Comparison of ENCODE assay signal across 23 cellular contexts in the genomic region with DNA sequence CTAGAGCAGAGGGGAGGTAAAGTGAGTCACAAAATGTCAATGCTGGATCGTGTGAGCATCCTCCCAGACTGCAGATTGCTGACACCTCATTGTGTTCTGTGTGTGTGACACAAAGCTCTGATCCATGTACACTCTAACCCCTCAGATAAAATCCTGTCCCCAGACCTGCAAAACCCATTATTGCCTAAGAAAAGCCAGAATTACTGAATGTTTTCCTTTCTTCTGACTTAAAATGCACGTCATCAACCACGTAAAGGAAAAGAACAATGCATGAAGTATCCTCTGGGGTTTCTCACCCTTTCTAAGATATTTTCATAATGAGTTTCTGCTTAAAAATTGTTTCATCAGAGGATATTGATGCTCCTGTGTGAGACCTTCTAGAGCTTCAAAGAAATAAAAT.
DNase-seq lines count a peak whose midpoint lies in the region; ATAC-seq, FAIRE-seq and TF ChIP-seq lines count a peak whose summit lies in the region.
"Had no signal": no experiment of that assay in that cellular context is flagged by ENCODE, and none has a peak within 500 bp of the region (broad histone marks: within the 10 kb centered on the region; RNA-seq: fewer than 3 reads in every experiment).

No MANE protein-coding gene starts in this region.

- ATAC-seq in SK-N-SH treated with all-trans-retinoic acid at 6 μM for 48 hours, result no peak
- ATAC-seq in IMR-90 (ENCODE audit: low read depth), result no peak
- peak; percentile 47 for ATAC-seq in activated naive CD8-positive, alpha-beta T cell treated with anti-CD3 and anti-CD28 coated beads, Interleukin-2, amount 10 ng/mL, durations not matched to agents 7 days and 5 days (ENCODE audit: low read depth)
- no peak for ATAC-seq in HG03025 (IDR thresholded peaks at IDR 0.05; ENCODE audit: low FRiP score, unreplicated experiment)
- ATAC-seq: gastrocnemius medialis; naive thymus-derived CD4-positive, alpha-beta T cell; pancreas had no signal

- no peak overlapping the region for H3K23ac ChIP-seq in IMR-90 (ENCODE audit: low read depth, low read length)

- TF ChIP-seq RAD21 in SK-N-SH (IDR thresholded peaks at IDR 0.05; ENCODE audit: low read length) (no peak), IMR-90 (IDR thresholded peaks at IDR 0.05; ENCODE audit: low read length) (no peak)

- no peaks in the 10 kb centered on the region for H3K9me3 Mint-ChIP-seq in activated naive CD8-positive, alpha-beta T cell treated with anti-CD3 and anti-CD28 coated beads, Interleukin-2, amount 10 ng/mL, durations not matched to agents 7 days and 5 days
- no peaks in the 10 kb centered on the region for H3K9me3 Mint-ChIP-seq in immature natural killer cell
- H3K9me3 Mint-ChIP-seq: activated B cell treated with CpG ODN at 0.5 μM for 24 hours had no signal

- no peak overlapping the region for H2BK120ac ChIP-seq in IMR-90 (ENCODE audit: low read depth, low read length)

- TF ChIP-seq EP300 in SK-N-SH (IDR thresholded peaks at IDR 0.05; ENCODE audit: borderline replicate concordance in 1 of 2, low read depth in 1 of 2, low read length in 1 of 2), result no peak

- peaks cover 9% of the 10 kb centered on the region for H3K4me1 Mint-ChIP-seq in activated naive CD8-positive, alpha-beta T cell treated with anti-CD3 and anti-CD28 coated beads, Interleukin-2, amount 10 ng/mL, durations not matched to agents 7 days and 5 days
- H3K4me1 Mint-ChIP-seq in immature natural killer cell, result peaks cover 3 to 6% of the 10 kb centered on the region in 2 donors
- H3K4me1 Mint-ChIP-seq: activated B cell treated with CpG ODN at 0.5 μM for 24 hours had no signal

- FAIRE-seq in HTR-8/SVneo (lab: Jason Lieb, UNC), result no peak
- FAIRE-seq: bronchial epithelial cell, pancreas had no signal

- 0 out of 2 replicates have a peak overlapping the region, but pooled peaks have one; percentile 18 for H2AK5ac ChIP-seq in IMR-90 (ENCODE audit: low read depth, low read length)

- H2AK9ac ChIP-seq in IMR-90 (replicated peaks; ENCODE audit: low read depth, low read length, poor library complexity), result no peak overlapping the region

- in situ Hi-C loops in IMR-90 (cut with MboI; ENCODE audit: low sequenced_read_pairs), result no loop called here

- H3K9ac ChIP-seq in SK-N-SH, result no peak overlapping the region
- H3K9ac ChIP-seq in IMR-90 (ENCODE audit: low read depth, low read length), result no peak overlapping the region

- H3K36me3 Mint-ChIP-seq in activated naive CD8-positive, alpha-beta T cell treated with anti-CD3 and anti-CD28 coated beads, Interleukin-2, amount 10 ng/mL, durations not matched to agents 7 days and 5 days, result no peaks in the 10 kb centered on the region
- peaks cover 0 to 3% (median 0%) of the 10 kb centered on the region in 3 donors for H3K36me3 Mint-ChIP-seq in immature natural killer cell
- H3K36me3 Mint-ChIP-seq: activated naive CD8-positive, alpha-beta T cell had no signal

- dilution Hi-C loops in IMR-90 (cut with HindIII; ENCODE audit: low sequenced_read_pairs, unreplicated experiment), result no loop called here

- no peaks in the 10 kb centered on the region for H3K9me3 ChIP-seq in SK-N-SH
- no peaks in the 10 kb centered on the region for H3K9me3 ChIP-seq in IMR-90 (ENCODE audit: control insufficient read depth, insufficient read depth, low read length)
- H3K9me3 ChIP-seq: gastrocnemius medialis, HAP-1, pancreas, sigmoid colon had no signal

- H3K4me1 ChIP-seq in SK-N-SH (ENCODE audit: control insufficient read depth in 1 of 2, insufficient read depth in 2 of 2, low read depth in 1 of 2, low read length in 1 of 2), result peaks cover 0 to 5% of the 10 kb centered on the region in 2 experiments; a peak in 2 of 4 replicates
- H3K4me1 ChIP-seq in IMR-90 (ENCODE audit: control insufficient read depth, insufficient read depth, low read length), result peaks cover 2% of the 10 kb centered on the region; the same call in 1 of the 2 replicates
- H3K4me1 ChIP-seq: gastrocnemius medialis, HAP-1, pancreas, sigmoid colon had no signal

- H3K18ac ChIP-seq in IMR-90 (ENCODE audit: low read depth, low read length), result 0 out of 2 replicates have a peak overlapping the region, but pooled peaks have one; percentile 36

- peaks cover 17% of the 10 kb centered on the region for H3K27me3 Mint-ChIP-seq in activated naive CD8-positive, alpha-beta T cell treated with anti-CD3 and anti-CD28 coated beads, Interleukin-2, amount 10 ng/mL, durations not matched to agents 7 days and 5 days
- H3K27me3 Mint-ChIP-seq in immature natural killer cell (ENCODE audit: low read depth in 3 of 3), result no peaks in the 10 kb centered on the region
- H3K27me3 Mint-ChIP-seq: activated naive CD8-positive, alpha-beta T cell had no signal

- DNase-seq in SK-N-SH, result no peak
- DNase-seq in IMR-90, result peak; percentile 40
- DNase-seq in activated naive CD8-positive, alpha-beta T cell treated with anti-CD3 and anti-CD28 coated beads, Interleukin-2, amount 10 ng/mL, durations not matched to agents 7 days and 5 days, result no peak
- peak in 2 of 3 donors; percentile 12 to 49 for DNase-seq in immature natural killer cell
- DNase-seq in HTR-8/SVneo (ENCODE audit: insufficient read length, low spot score), result no peak
- no peak for DNase-seq in NCI-H524 treated with DMSO at 0.1 percent for 48 hours (lab: John Stamatoyannopoulos, UW)
- DNase-seq: activated B cell treated with CpG ODN at 0.5 μM for 24 hours; dermis blood vessel endothelial cell; gastrocnemius medialis; mesendoderm; naive thymus-derived CD4-positive, alpha-beta T cell; NCI-H1930; NCI-H345; pancreas; PC-9; sigmoid colon; stimulated activated CD4-positive, alpha-beta T cell treated with anti-CD3 and anti-CD28 coated beads, Interleukin-2, amount 100 ng/mL, for 48 hours had no signal

- H3K9me2 ChIP-seq in SK-N-SH, result no peaks in the 10 kb centered on the region

- no TSS peak for BruUV-seq in IMR-90 (replicated peaks; lab: Mats Ljungman, UMichigan)

- no peaks in the 10 kb centered on the region for H3F3A ChIP-seq in SK-N-SH (replicated peaks; ENCODE audit: insufficient read depth)

- H3K27ac ChIP-seq in SK-N-SH (ENCODE audit: low read depth in 2 of 2, low read length in 1 of 2) (peak overlapping the region in 1 of 2 experiments; percentile 36; a peak in 1 of 4 replicates), IMR-90 (ENCODE audit: insufficient read depth, low read length) (no peak overlapping the region)
- H3K27ac ChIP-seq: 22Rv1, gastrocnemius medialis, pancreas, PC-9, sigmoid colon had no signal

- H3K79me1 ChIP-seq in IMR-90 (ENCODE audit: low read depth in 1 of 2, low read length in 2 of 2), result no peaks in the 10 kb centered on the region

- POLR2A ChIA-PET in SK-N-SH (lab: Yijun Ruan, JAX) (no interaction called here), IMR-90 (lab: Charles Lee; ENCODE audit: unreplicated experiment) (no interaction called here)
- POLR2A ChIA-PET in activated naive CD8-positive, alpha-beta T cell treated with anti-CD3 and anti-CD28 coated beads, Interleukin-2, amount 10 ng/mL, durations not matched to agents 7 days and 5 days (lab: Charles Lee), result no interaction called here

- 57% methylated on average over 3 of the region's 3 CpGs for WGBS in SK-N-SH (ENCODE audit: low lambda C conversion rate)
- no CpG with 5 or more reads among the region's 3 CpGs for WGBS in IMR-90 (ENCODE audit: extremely low coverage in 2 of 2, insufficient read length in 1 of 2), 2 experiments

- H4K20me1 ChIP-seq in SK-N-SH (ENCODE audit: insufficient read depth) (no peaks in the 10 kb centered on the region), IMR-90 (ENCODE audit: insufficient read depth, low read length) (no peaks in the 10 kb centered on the region)

- H2BK20ac ChIP-seq in IMR-90 (ENCODE audit: low read depth, low read length), result no peak overlapping the region

- H3K9me1 ChIP-seq in IMR-90 (ENCODE audit: insufficient read depth, low read length), result peaks cover 3% of the 10 kb centered on the region

- H3K4me3 Mint-ChIP-seq in activated naive CD8-positive, alpha-beta T cell treated with anti-CD3 and anti-CD28 coated beads, Interleukin-2, amount 10 ng/mL, durations not matched to agents 7 days and 5 days, result no peak overlapping the region
- H3K4me3 Mint-ChIP-seq in immature natural killer cell, result no peak overlapping the region
- H3K4me3 Mint-ChIP-seq: activated B cell treated with CpG ODN at 0.5 μM for 24 hours; activated naive CD8-positive, alpha-beta T cell had no signal

- CTCF ChIA-PET in SK-N-SH (lab: Yijun Ruan, JAX), result no interaction called here
- CTCF ChIA-PET in IMR-90 (lab: Yijun Ruan, JAX), result no interaction called here

- H2BK5ac ChIP-seq in IMR-90 (ENCODE audit: low read depth, low read length, poor library complexity, severe bottlenecking), result no peak overlapping the region

- no peak overlapping the region for H4K91ac ChIP-seq in IMR-90 (ENCODE audit: insufficient read depth, low read depth, low read length)

- TF ChIP-seq CTCF in SK-N-SH (IDR thresholded peaks at IDR 0.05) (no peak), IMR-90 (conservative IDR thresholded peaks at IDR 0.05; ENCODE audit: low read depth, low read length) (no peak)

- H3K4me3 ChIP-seq in SK-N-SH (ENCODE audit: low read depth in 2 of 2, low read length in 1 of 2) (no peak overlapping the region), IMR-90 (ENCODE audit: insufficient read depth, low read depth, low read length) (no peak overlapping the region)
- H3K4me3 ChIP-seq: gastrocnemius medialis, HAP-1, pancreas, PC-9, sigmoid colon had no signal

- intact Hi-C loops in IMR-90 (cut with micrococcal nuclease), result no loop called here

- H3K4me2 ChIP-seq in SK-N-SH (no peak overlapping the region), IMR-90 (ENCODE audit: low read depth, low read length) (no peak overlapping the region)
- H3K4me2 ChIP-seq: PC-9 had no signal

- H3K56ac ChIP-seq in IMR-90 (ENCODE audit: extremely low read depth, insufficient read depth, low read length), result no peak overlapping the region

- no peak overlapping the region for H4K8ac ChIP-seq in IMR-90 (ENCODE audit: low read depth in 2 of 2, low read length in 2 of 2)

- H3K36me3 ChIP-seq in SK-N-SH (replicated peaks in 1 of 2; ENCODE audit: control insufficient read depth in 1 of 2, insufficient read depth in 2 of 2, low read length in 1 of 2) (no peaks in the 10 kb centered on the region), IMR-90 (ENCODE audit: control insufficient read depth, insufficient read depth, low read length) (no peaks in the 10 kb centered on the region)
- H3K36me3 ChIP-seq: gastrocnemius medialis, HAP-1, pancreas, sigmoid colon had no signal

- peak overlapping the region; percentile 54 for H3K27ac Mint-ChIP-seq in activated naive CD8-positive, alpha-beta T cell treated with anti-CD3 and anti-CD28 coated beads, Interleukin-2, amount 10 ng/mL, durations not matched to agents 7 days and 5 days
- H3K27ac Mint-ChIP-seq in immature natural killer cell, result peak overlapping the region in 4 of 6 donors; percentile 4 to 41 (median 17)
- H3K27ac Mint-ChIP-seq: activated B cell treated with CpG ODN at 0.5 μM for 24 hours; activated naive CD8-positive, alpha-beta T cell had no signal

- H4K5ac ChIP-seq in IMR-90 (ENCODE audit: low read depth, low read length), result no peak overlapping the region

- H2AFZ ChIP-seq in SK-N-SH (ENCODE audit: low read depth) (peak overlapping the region; percentile 97), IMR-90 (replicated peaks; ENCODE audit: low read length, poor library complexity) (no peak overlapping the region)
- H2AFZ ChIP-seq: PC-9 had no signal

- H3K14ac ChIP-seq in IMR-90 (replicated peaks; ENCODE audit: low read depth, low read length), result no peak overlapping the region

- 0 out of 2 replicates have a peak overlapping the region, but pooled peaks have one; percentile 65 for H3K4ac ChIP-seq in IMR-90 (ENCODE audit: low read depth, low read length)

- H2BK15ac ChIP-seq in IMR-90 (ENCODE audit: low read depth, low read length), result no peak overlapping the region

- no peak for TF ChIP-seq POLR2A in IMR-90 (IDR thresholded peaks at IDR 0.05; ENCODE audit: low read depth, low read length)

- no peaks in the 10 kb centered on the region for H3K79me2 ChIP-seq in SK-N-SH (ENCODE audit: insufficient read depth)

- no peaks in the 10 kb centered on the region for H3K27me3 ChIP-seq in SK-N-SH (ENCODE audit: insufficient read depth)
- no peaks in the 10 kb centered on the region for H3K27me3 ChIP-seq in IMR-90 (ENCODE audit: control insufficient read depth, insufficient read depth, low read length)
- H3K27me3 ChIP-seq: gastrocnemius medialis, pancreas, sigmoid colon had no signal

Comparison
In these comparisons a context has a peak if more than half of its experiments do, and no peak if none do; other contexts are left out.
1. DNase-seq: peak in IMR-90 (single experiment) and immature natural killer cell (2 of 3); none in SK-N-SH (single experiment), activated naive CD8-positive, alpha-beta T cell treated with anti-CD3 and anti-CD28 coated beads, Interleukin-2, amount 10 ng/mL, durations not matched to agents 7 days and 5 days (single experiment), HTR-8/SVneo (single experiment) and NCI-H524 treated with DMSO at 0.1 percent for 48 hours (single experiment).